21 cellular contexts compared by ENCODE assay signal in the genomic region with DNA sequence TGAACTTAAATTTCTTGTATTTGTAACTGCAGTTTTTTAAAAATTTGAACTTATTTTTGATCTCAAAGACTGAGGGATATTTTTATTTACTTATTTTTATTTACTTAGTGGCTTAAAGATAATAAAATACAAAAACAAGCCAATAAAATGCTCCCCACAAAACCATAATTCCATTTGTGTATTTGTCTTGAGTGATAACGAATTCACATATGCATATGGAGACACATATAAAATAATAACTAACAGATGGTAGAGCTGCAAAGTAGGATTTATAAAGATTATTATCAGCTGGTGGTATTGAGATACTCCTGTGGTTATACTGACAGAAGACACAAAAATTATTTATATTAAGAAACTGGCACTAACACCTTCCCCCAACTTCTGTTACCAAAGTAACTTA.
"Had no signal": no experiment of that assay in that cellular context is flagged by ENCODE, and none has a peak within 500 bp of the region (broad histone marks: within the 10 kb centered on the region; RNA-seq: fewer than 3 reads in every experiment).

No MANE protein-coding gene starts in this region.

- H3K9me3 ChIP-seq: adrenal gland, ascending aorta, left lung, spleen, upper lobe of left lung had no signal

- H3K27me3 ChIP-seq: adrenal gland, ascending aorta, foreskin keratinocyte, left lung, spleen, upper lobe of left lung had no signal

- DNase-seq: activated CD4-positive, alpha-beta T cell treated with anti-CD3 and anti-CD28 coated beads for 1 hour; activated CD4-positive, alpha-beta T cell treated with anti-CD3 and anti-CD28 coated beads, Interleukin-2, amount 50 U/mL, for 1 hour; activated naive CD4-positive, alpha-beta T cell; activated T-cell treated with anti-CD3 and anti-CD28 coated beads, Interleukin-2, amount 50 U/mL, for 1 hour; adrenal gland; central memory CD4-positive, alpha-beta T cell; dermis blood vessel endothelial cell; effector CD8-positive, alpha-beta T cell; immature natural killer cell; kidney glomerular epithelial cell; left lung; midbrain; natural killer cell; retina; spleen; stimulated activated CD4-positive, alpha-beta T cell treated with anti-CD3 and anti-CD28 coated beads, Interleukin-4, amount 100 ng/mL, for 1 hour; stimulated activated naive CD4-positive, alpha-beta T cell treated with Interleukin-2 at 50 U/mL for 16 hours; upper lobe of left lung; WERI-Rb-1 had no signal

- H3K36me3 ChIP-seq: adrenal gland, ascending aorta, left lung, spleen, upper lobe of left lung, WERI-Rb-1 had no signal

- H3K4me3 ChIP-seq: adrenal gland, ascending aorta, left lung, spleen, upper lobe of left lung had no signal

- H3K27ac ChIP-seq: adrenal gland, ascending aorta, foreskin keratinocyte, left lung, spleen, upper lobe of left lung, WERI-Rb-1 had no signal

- H3K4me1 ChIP-seq: ascending aorta, foreskin keratinocyte, left lung, upper lobe of left lung had no signal
